Comparison of ENCODE assay signal across 21 cellular contexts in the genomic region with DNA sequence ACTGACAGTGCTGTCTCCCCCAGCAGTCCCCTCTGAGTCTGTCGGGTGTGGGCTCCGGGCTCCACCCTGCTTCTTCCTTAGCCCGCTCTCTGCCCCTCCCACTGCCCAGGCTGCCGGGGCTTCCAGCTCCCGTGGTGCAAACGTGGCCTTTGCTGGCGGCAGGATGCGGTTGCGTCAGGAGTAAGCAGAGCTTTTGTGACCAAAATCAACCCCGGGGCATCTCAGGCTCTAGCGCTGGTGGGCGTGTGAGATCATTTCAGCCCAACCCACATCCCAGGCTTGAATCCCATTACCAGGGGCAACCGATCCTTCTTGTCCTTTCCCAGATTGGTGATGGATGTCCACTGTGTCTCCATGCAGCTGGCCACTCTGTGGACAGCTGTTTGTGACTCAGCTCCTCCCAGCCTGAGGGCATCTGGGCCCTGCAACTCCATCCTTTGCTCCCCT. TPM values are rescaled to one million over a fixed set of nuclear protein-coding genes. Genes with fewer than 3 reads are reported as not detected.
DNase-seq lines count a peak whose midpoint lies in the region; ATAC-seq, FAIRE-seq and TF ChIP-seq lines count a peak whose summit lies in the region.
"Had no signal": no experiment of that assay in that cellular context is flagged by ENCODE, and none has a peak within 500 bp of the region (broad histone marks: within the 10 kb centered on the region; RNA-seq: fewer than 3 reads in every experiment).

No MANE protein-coding gene starts in this region.

- no peak for TF ChIP-seq POLR2A in HepG2 (IDR thresholded peaks at IDR 0.05; ENCODE audit: insufficient read depth in 1 of 2, low read depth in 2 of 2, low read length in 2 of 2)

- no peak for TF ChIP-seq CTCF in HepG2 (CRISPR knock-in tag; IDR thresholded peaks at IDR 0.05)

- 0% methylated on average over 5 of the region's 13 CpGs for WGBS in HepG2 (ENCODE audit: low lambda C conversion rate)

- no peak overlapping the region for H2AFZ ChIP-seq in HepG2 (ENCODE audit: low read length)

- H3K27me3 Mint-ChIP-seq in activated T-cell treated with anti-CD3 and anti-CD28 coated beads, Interleukin-2, amount 50 U/mL, for 4 hours (ENCODE audit: low read depth) = peaks cover 11% of the 10 kb centered on the region

- POLR2A ChIA-PET in HepG2 (lab: Yijun Ruan, JAX) = no interaction called here

- in situ Hi-C loops in HepG2 (cut with HindIII; ENCODE audit: extremely low pct_ligation_motif_present, low pct_unique_long_range_greater_than_20kb) = no loop called here

- no peak overlapping the region for H3K4me2 ChIP-seq in HepG2 (ENCODE audit: low read depth, low read length)

- BruUV-seq in HepG2 (replicated peaks; lab: Mats Ljungman, UMichigan) = no TSS peak

- H3K27ac ChIP-seq in HepG2 (ENCODE audit: extremely low read length, insufficient read depth, low read length) = no peak overlapping the region
- H3K27ac ChIP-seq: adrenal gland had no signal

- H3K4me1 Mint-ChIP-seq in activated T-cell treated with anti-CD3 and anti-CD28 coated beads, Interleukin-2, amount 50 U/mL, for 4 hours (ENCODE audit: low read depth) = no peaks in the 10 kb centered on the region
- H3K4me1 Mint-ChIP-seq: activated CD8-positive, alpha-beta memory T cell treated with anti-CD3 and anti-CD28 coated beads, Interleukin-2, amount 10 ng/mL, durations not matched to agents 7 days and 5 days; endodermal cell had no signal

- no peak overlapping the region for H3K4me3 Mint-ChIP-seq in activated T-cell treated with anti-CD3 and anti-CD28 coated beads, Interleukin-2, amount 50 U/mL, for 4 hours
- H3K4me3 Mint-ChIP-seq: activated CD8-positive, alpha-beta memory T cell treated with anti-CD3 and anti-CD28 coated beads, Interleukin-2, amount 10 ng/mL, durations not matched to agents 7 days and 5 days; endodermal cell; naive B cell; T-helper 2 cell treated with Interferon-gamma antibody and Interleukin-4, amounts not matched to agents 5 μg/mL and 100 μg/mL, for 36 hours had no signal

- no peak for TF ChIP-seq RAD21 in HepG2 (CRISPR knock-in tag; IDR thresholded peaks at IDR 0.05)

- DNase-seq in Ammon's horn (ENCODE audit: low spot score) (peak; percentile 43), RPMI7951 (ENCODE audit: low read depth) (peak; percentile 100), fibroblast of gingiva (ENCODE audit: low read depth) (peak; percentile 33), posterior cingulate gyrus (peak in 6 of 10 donors; percentile 26 to 90 (median 42)), HepG2 (ENCODE audit: low spot score) (no peak), DMS114 treated with DMSO at 0.1 percent for 48 hours (lab: John Stamatoyannopoulos, UW; ENCODE audit: unreplicated experiment) (no peak), NCI-H2171 treated with DMSO at 0.1 percent for 48 hours (lab: John Stamatoyannopoulos, UW) (no peak)
- no peak for DNase-seq in activated T-cell treated with anti-CD3 and anti-CD28 coated beads, Interleukin-2, amount 50 U/mL, for 4 hours
- DNase-seq: activated CD4-positive, alpha-beta T cell treated with anti-CD3 and anti-CD28 coated beads for 1 hour; activated CD8-positive, alpha-beta memory T cell treated with anti-CD3 and anti-CD28 coated beads, Interleukin-2, amount 10 ng/mL, durations not matched to agents 7 days and 5 days; activated effector memory CD4-positive, alpha-beta T cell treated with Interleukin-2 at 50 U/mL for 16 hours; central memory CD4-positive, alpha-beta T cell; endodermal cell; Karpas-422; naive B cell; NCI-H1436 treated with DMSO at 0.1 percent for 48 hours; NCI-H446; SIG-M5 had no signal

- H3K27me3 ChIP-seq in HepG2 (ENCODE audit: control insufficient read depth in 1 of 2, insufficient read depth in 2 of 2, low read length in 2 of 2) = peaks cover 0 to 8% of the 10 kb centered on the region in 2 experiments; a peak in 2 of 5 replicates
- H3K27me3 ChIP-seq: adrenal gland had no signal

- H3K36me3 ChIP-seq in HepG2 (replicated peaks in 1 of 2; ENCODE audit: control insufficient read depth in 1 of 2, insufficient read depth in 2 of 2, low read length in 2 of 2) = no peaks in the 10 kb centered on the region
- H3K36me3 ChIP-seq: adrenal gland had no signal

- no peaks in the 10 kb centered on the region for H4K20me1 ChIP-seq in HepG2 (ENCODE audit: insufficient read depth, low read length)

- no peaks in the 10 kb centered on the region for H3K9me3 Mint-ChIP-seq in activated T-cell treated with anti-CD3 and anti-CD28 coated beads, Interleukin-2, amount 50 U/mL, for 4 hours
- H3K9me3 Mint-ChIP-seq: T-helper 2 cell treated with Interferon-gamma antibody and Interleukin-4, amounts not matched to agents 5 μg/mL and 100 μg/mL, for 36 hours had no signal

- FAIRE-seq in HepG2 (lab: Jason Lieb, UNC) = no peak

- TF ChIP-seq EP300 in HepG2 (IDR thresholded peaks at IDR 0.05; ENCODE audit: low read depth in 2 of 2, low read length in 2 of 2) = no peak
- TF ChIP-seq EP300 in HepG2 (CRISPR knock-in tag; IDR thresholded peaks at IDR 0.05; ENCODE audit: borderline replicate concordance) = no peak

- no peaks in the 10 kb centered on the region for H3K9me3 ChIP-seq in HepG2 (ENCODE audit: low read length)
- H3K9me3 ChIP-seq: adrenal gland had no signal

- H3K36me3 Mint-ChIP-seq in activated T-cell treated with anti-CD3 and anti-CD28 coated beads, Interleukin-2, amount 50 U/mL, for 4 hours (ENCODE audit: insufficient read depth) = no peaks in the 10 kb centered on the region
- H3K36me3 Mint-ChIP-seq: activated CD8-positive, alpha-beta memory T cell treated with anti-CD3 and anti-CD28 coated beads, Interleukin-2, amount 10 ng/mL, durations not matched to agents 7 days and 5 days; naive B cell had no signal

- no peaks in the 10 kb centered on the region for H3K79me2 ChIP-seq in HepG2 (ENCODE audit: insufficient read depth, low read length)

- H3K4me1 ChIP-seq in HepG2 (ENCODE audit: insufficient read depth, low read length) = no peaks in the 10 kb centered on the region

- CTCF ChIA-PET in HepG2 (lab: Yijun Ruan, JAX; ENCODE audit: low intra/inter-chr PET ratio, low total read pairs) = no interaction called here

- intact Hi-C loops in posterior cingulate gyrus (cut with DNase I) (no loop called here), HepG2 (cut with micrococcal nuclease; ENCODE audit: unreplicated experiment) (no loop called here)

- no peak overlapping the region for H3K4me3 ChIP-seq in HepG2 (replicated peaks in 1 of 3; ENCODE audit: insufficient read depth in 1 of 3, low read depth in 2 of 3, low read length in 3 of 3)
- H3K4me3 ChIP-seq: adrenal gland had no signal

- no peak overlapping the region for H3K9ac ChIP-seq in HepG2 (ENCODE audit: insufficient read depth, low read depth, low read length)

- no peak for ATAC-seq in HepG2
- ATAC-seq in activated T-cell treated with anti-CD3 and anti-CD28 coated beads, Interleukin-2, amount 50 U/mL, for 4 hours = no peak
- ATAC-seq: activated CD8-positive, alpha-beta memory T cell treated with anti-CD3 and anti-CD28 coated beads, Interleukin-2, amount 10 ng/mL, durations not matched to agents 7 days and 5 days had no signal

RNA-seq across cellular contexts. Expression of gene PTPRE, which starts 28.2 kb away (rescaled TPM):
- 17.5 TPM in 2 replicates for total RNA-seq in RPMI7951 (2014; rRNA removed; shearing (Covaris generic))
- 0.02 TPM in 1 of 2 replicates, not detected in the other for total RNA-seq in HepG2 (2016; rRNA removed; fragmentation: Illumina TruSeq; extraction: Trizol)
- total RNA-seq in HepG2 (2016; cell fraction: cytosol; rRNA removed; fragmentation: Illumina TruSeq; extraction: Trizol; ENCODE audit: low read depth) = not detected in 2 replicates
- not detected in 2 replicates for total RNA-seq in HepG2 (2016; cell fraction: insoluble cytoplasmic fraction; rRNA removed; fragmentation: Illumina TruSeq; extraction: Trizol)
- total RNA-seq in HepG2 (2016; cell fraction: membrane; rRNA removed; fragmentation: Illumina TruSeq; extraction: Trizol) = not detected in 2 replicates
- 0.09 TPM in 1 of 2 replicates, not detected in the other for total RNA-seq in HepG2 (2016; cell fraction: nucleus; rRNA removed; fragmentation: Illumina TruSeq; extraction: Trizol)
- polyA plus RNA-seq in HepG2 (2011; rRNA removed) = 0.01 and 0.04 TPM in 2 replicates
- not detected in 2 replicates for polyA plus RNA-seq in HepG2 (2011; cell fraction: cytosol; rRNA removed)
- polyA plus RNA-seq in HepG2 (2011; cell fraction: nucleus; rRNA removed) = 0.19 TPM in 1 of 2 replicates, not detected in the other
- not detected in 2 replicates for polyA plus RNA-seq in HepG2 (2012)
- polyA plus RNA-seq in HepG2 (2016; cell fraction: cytosol; fragmentation: Illumina TruSeq; extraction: Trizol; ENCODE audit: low read depth) = not detected in 2 replicates
- not detected in 2 replicates for polyA plus RNA-seq in HepG2 (2016; cell fraction: insoluble cytoplasmic fraction; fragmentation: Illumina TruSeq; extraction: Trizol; ENCODE audit: low read depth)
- not detected in 2 replicates for polyA plus RNA-seq in HepG2 (2016; cell fraction: membrane; fragmentation: Illumina TruSeq; extraction: Trizol; ENCODE audit: low read depth)
- not detected in 2 replicates for polyA plus RNA-seq in HepG2 (2016; cell fraction: nucleus; fragmentation: Illumina TruSeq; extraction: Trizol; ENCODE audit: insufficient read depth, low read depth)
- 0.04 and 4.6 TPM in 2 replicates for polyA minus RNA-seq in HepG2 (2011; rRNA and poly(A)+ RNA removed; ENCODE audit: low replicate concordance)
- not detected in 2 replicates for polyA minus RNA-seq in HepG2 (2011; cell fraction: cytosol; rRNA and poly(A)+ RNA removed)
- not detected in 2 replicates for polyA minus RNA-seq in HepG2 (2011; cell fraction: nucleus; rRNA and poly(A)+ RNA removed)
- 10 to 100 TPM; 35.8 to 49.1 (median 46.1) TPM for total RNA-seq in activated T-cell treated with anti-CD3 and anti-CD28 coated beads, Interleukin-2, amount 50 U/mL, for 4 hours

RNA-seq across cellular contexts. Expression of gene CLRN3, which starts 42.4 kb away (rescaled TPM):
- not detected in 2 replicates for total RNA-seq in RPMI7951 (2014; rRNA removed; shearing (Covaris generic))
- not detected in 2 replicates for total RNA-seq in HepG2 (2016; rRNA removed; fragmentation: Illumina TruSeq; extraction: Trizol)
- total RNA-seq in HepG2 (2016; cell fraction: cytosol; rRNA removed; fragmentation: Illumina TruSeq; extraction: Trizol; ENCODE audit: low read depth) = not detected in 2 replicates
- not detected in 2 replicates for total RNA-seq in HepG2 (2016; cell fraction: insoluble cytoplasmic fraction; rRNA removed; fragmentation: Illumina TruSeq; extraction: Trizol)
- total RNA-seq in HepG2 (2016; cell fraction: membrane; rRNA removed; fragmentation: Illumina TruSeq; extraction: Trizol) = not detected in 2 replicates
- not detected in 2 replicates for total RNA-seq in HepG2 (2016; cell fraction: nucleus; rRNA removed; fragmentation: Illumina TruSeq; extraction: Trizol)
- polyA plus RNA-seq in HepG2 (2011; rRNA removed) = not detected in 2 replicates
- not detected in 2 replicates for polyA plus RNA-seq in HepG2 (2011; cell fraction: cytosol; rRNA removed)
- not detected in 2 replicates for polyA plus RNA-seq in HepG2 (2011; cell fraction: nucleus; rRNA removed)
- not detected in 2 replicates for polyA plus RNA-seq in HepG2 (2012)
- polyA plus RNA-seq in HepG2 (2016; cell fraction: cytosol; fragmentation: Illumina TruSeq; extraction: Trizol; ENCODE audit: low read depth) = not detected in 2 replicates
- polyA plus RNA-seq in HepG2 (2016; cell fraction: insoluble cytoplasmic fraction; fragmentation: Illumina TruSeq; extraction: Trizol; ENCODE audit: low read depth) = not detected in 2 replicates
- not detected in 2 replicates for polyA plus RNA-seq in HepG2 (2016; cell fraction: membrane; fragmentation: Illumina TruSeq; extraction: Trizol; ENCODE audit: low read depth)
- polyA plus RNA-seq in HepG2 (2016; cell fraction: nucleus; fragmentation: Illumina TruSeq; extraction: Trizol; ENCODE audit: insufficient read depth, low read depth) = not detected in 2 replicates
- polyA minus RNA-seq in HepG2 (2011; rRNA and poly(A)+ RNA removed; ENCODE audit: low replicate concordance) = not detected in 2 replicates
- polyA minus RNA-seq in HepG2 (2011; cell fraction: cytosol; rRNA and poly(A)+ RNA removed) = not detected in 2 replicates
- not detected in 2 replicates for polyA minus RNA-seq in HepG2 (2011; cell fraction: nucleus; rRNA and poly(A)+ RNA removed)
- not detected for total RNA-seq in activated T-cell treated with anti-CD3 and anti-CD28 coated beads, Interleukin-2, amount 50 U/mL, for 4 hours
- total RNA-seq: activated CD8-positive, alpha-beta memory T cell treated with anti-CD3 and anti-CD28 coated beads, Interleukin-2, amount 10 ng/mL, durations not matched to agents 7 days and 5 days; endodermal cell; pulmonary artery endothelial cell had no signal
- polyA plus RNA-seq: adrenal gland had no signal

Comparison
In these comparisons a context has a peak if more than half of its experiments do, and no peak if none do; other contexts are left out.
1. DNase-seq: peak in Ammon's horn (single experiment), RPMI7951 (single experiment), fibroblast of gingiva (single experiment) and posterior cingulate gyrus (6 of 10); none in HepG2 (single experiment), DMS114 treated with DMSO at 0.1 percent for 48 hours (single experiment), activated T-cell treated with anti-CD3 and anti-CD28 coated beads, Interleukin-2, amount 50 U/mL, for 4 hours (single experiment) and NCI-H2171 treated with DMSO at 0.1 percent for 48 hours (single experiment).
2. RNA of gene PTPRE, which starts 28.2 kb away (total RNA-seq): 35.8 to 49.1 TPM in activated T-cell treated with anti-CD3 and anti-CD28 coated beads, Interleukin-2, amount 50 U/mL, for 4 hours and 17.5 TPM in RPMI7951; 0.02 to 0.09 TPM in HepG2; every median in the first group is over 10 times any median in the second.